In the genomic region with DNA sequence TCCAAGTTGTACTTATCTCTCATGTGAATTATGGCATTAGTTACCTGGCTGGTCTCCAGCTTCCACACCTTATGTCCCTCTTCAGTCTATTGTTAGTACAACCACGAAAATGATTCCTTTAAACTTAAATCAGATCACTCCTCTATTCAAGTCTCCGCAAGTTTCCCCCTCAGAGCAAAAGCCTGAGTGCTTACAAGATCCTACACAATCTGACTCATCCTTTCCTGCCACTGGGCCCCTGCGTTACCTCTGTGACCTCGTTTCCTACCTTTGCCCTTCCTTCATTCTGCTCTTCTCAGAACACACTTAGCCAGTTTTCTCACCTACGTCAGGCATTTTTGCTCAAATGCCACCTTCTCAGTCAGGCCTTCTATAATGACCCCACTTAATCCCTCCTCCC, we compare ENCODE assay signal across 11 cellular contexts. TPM values are rescaled to one million over a fixed set of nuclear protein-coding genes. Genes with fewer than 3 reads are reported as not detected.
A peak's percentile ranks its signal among the peaks of the same experiment; 100 is the strongest.
DNase-seq lines count a peak whose midpoint lies in the region; ATAC-seq and TF ChIP-seq lines count a peak whose summit lies in the region.
"Had no signal": no experiment of that assay in that cellular context is flagged by ENCODE, and none has a peak within 500 bp of the region (broad histone marks: within the 10 kb centered on the region; RNA-seq: fewer than 3 reads in every experiment).

No MANE protein-coding gene starts in this region.

- TF ChIP-seq CTCF in WTC11 (IDR thresholded peaks at IDR 0.05): no peak

- H3K36me3 Mint-ChIP-seq in WTC11: no peaks in the 10 kb centered on the region
- H3K36me3 Mint-ChIP-seq: naive thymus-derived CD4-positive, alpha-beta T cell had no signal

- H3K4me3 Mint-ChIP-seq in WTC11: no peak overlapping the region
- H3K4me3 Mint-ChIP-seq: naive thymus-derived CD4-positive, alpha-beta T cell had no signal

- CTCF ChIA-PET in WTC11 (lab: Charles Lee): no interaction called here

- ATAC-seq in HG03571 (IDR thresholded peaks at IDR 0.05; ENCODE audit: unreplicated experiment): no peak
- no peak for ATAC-seq in WTC11
- ATAC-seq: naive thymus-derived CD4-positive, alpha-beta T cell had no signal

- H3K27me3 Mint-ChIP-seq in WTC11 (ENCODE audit: low read depth): no peaks in the 10 kb centered on the region

- POLR2A ChIA-PET in WTC11 (lab: Charles Lee): no interaction called here

- peaks cover 17% of the 10 kb centered on the region; the same call in 1 of the 2 replicates for H3K9me3 Mint-ChIP-seq in WTC11
- H3K9me3 Mint-ChIP-seq: naive thymus-derived CD4-positive, alpha-beta T cell had no signal

- no peak overlapping the region for H3K27ac Mint-ChIP-seq in WTC11

- DNase-seq in stimulated activated CD4-positive, alpha-beta T cell treated with anti-CD3 and anti-CD28 coated beads, Interleukin-12 subunit alpha, Interleukin-12 subunit beta, amount 100 ng/mL, for 4 hours: peak; percentile 16
- no peak for DNase-seq in stimulated activated CD4-positive, alpha-beta T cell treated with anti-CD3 and anti-CD28 coated beads, Interleukin-4, amount 100 ng/mL, for 1 hour
- DNase-seq in activated effector memory CD4-positive, alpha-beta T cell treated with Interleukin-2 at 50 U/mL for 16 hours: peak; percentile 2
- DNase-seq in mucosa of gallbladder (ENCODE audit: low spot score) (peak; percentile 28), NOMO-1 (lab: John Stamatoyannopoulos, UW; ENCODE audit: unreplicated experiment in 2 of 2) (no peak), WTC11 (ENCODE audit: low spot score) (no peak), NCI-H345 treated with DMSO at 0.1 percent for 48 hours (lab: John Stamatoyannopoulos, UW; ENCODE audit: unreplicated experiment) (no peak)
- DNase-seq: NCI-H2171, spleen had no signal

- peaks cover 18% of the 10 kb centered on the region for H3K4me1 Mint-ChIP-seq in WTC11

TF ChIP-seq in WTC11, 78 proteins besides CTCF, POLR2A, EP300 and RAD21:
- TF ChIP-seq ZSCAN18 (CRISPR knock-in tag; IDR thresholded peaks at IDR 0.05): no peak
- TF ChIP-seq GRHL2 (CRISPR knock-in tag; IDR thresholded peaks at IDR 0.05; ENCODE audit: insufficient replicate concordance, severe bottlenecking): no peak
- TF ChIP-seq ZNF671 (CRISPR knock-in tag; IDR thresholded peaks at IDR 0.05): no peak
- TF ChIP-seq, protein P1, sequence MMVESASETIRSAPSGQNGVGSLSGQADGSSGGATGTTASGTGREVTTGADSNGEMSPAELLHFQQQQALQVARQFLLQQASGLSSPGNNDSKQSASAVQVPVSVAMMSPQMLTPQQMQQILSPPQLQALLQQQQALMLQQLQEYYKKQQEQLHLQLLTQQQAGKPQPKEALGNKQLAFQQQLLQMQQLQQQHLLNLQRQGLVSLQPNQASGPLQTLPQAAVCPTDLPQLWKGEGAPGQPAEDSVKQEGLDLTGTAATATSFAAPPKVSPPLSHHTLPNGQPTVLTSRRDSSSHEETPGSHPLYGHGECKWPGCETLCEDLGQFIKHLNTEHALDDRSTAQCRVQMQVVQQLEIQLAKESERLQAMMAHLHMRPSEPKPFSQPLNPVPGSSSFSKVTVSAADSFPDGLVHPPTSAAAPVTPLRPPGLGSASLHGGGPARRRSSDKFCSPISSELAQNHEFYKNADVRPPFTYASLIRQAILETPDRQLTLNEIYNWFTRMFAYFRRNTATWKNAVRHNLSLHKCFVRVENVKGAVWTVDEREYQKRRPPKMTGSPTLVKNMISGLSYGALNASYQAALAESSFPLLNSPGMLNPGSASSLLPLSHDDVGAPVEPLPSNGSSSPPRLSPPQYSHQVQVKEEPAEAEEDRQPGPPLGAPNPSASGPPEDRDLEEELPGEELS (CRISPR knock-in tag; IDR thresholded peaks at IDR 0.05): no peak
- TF ChIP-seq RELA (CRISPR knock-in tag; IDR thresholded peaks at IDR 0.05; ENCODE audit: borderline replicate concordance): no peak
- TF ChIP-seq NFATC4 (CRISPR knock-in tag; IDR thresholded peaks at IDR 0.05): no peak
- TF ChIP-seq ZNF219 (CRISPR knock-in tag; IDR thresholded peaks at IDR 0.05; ENCODE audit: borderline replicate concordance): no peak
- TF ChIP-seq FOXJ3 (CRISPR knock-in tag; IDR thresholded peaks at IDR 0.05; ENCODE audit: borderline replicate concordance): no peak
- no peak for TF ChIP-seq HMGXB4 (CRISPR knock-in tag; IDR thresholded peaks at IDR 0.05)
- TF ChIP-seq, protein P2, sequence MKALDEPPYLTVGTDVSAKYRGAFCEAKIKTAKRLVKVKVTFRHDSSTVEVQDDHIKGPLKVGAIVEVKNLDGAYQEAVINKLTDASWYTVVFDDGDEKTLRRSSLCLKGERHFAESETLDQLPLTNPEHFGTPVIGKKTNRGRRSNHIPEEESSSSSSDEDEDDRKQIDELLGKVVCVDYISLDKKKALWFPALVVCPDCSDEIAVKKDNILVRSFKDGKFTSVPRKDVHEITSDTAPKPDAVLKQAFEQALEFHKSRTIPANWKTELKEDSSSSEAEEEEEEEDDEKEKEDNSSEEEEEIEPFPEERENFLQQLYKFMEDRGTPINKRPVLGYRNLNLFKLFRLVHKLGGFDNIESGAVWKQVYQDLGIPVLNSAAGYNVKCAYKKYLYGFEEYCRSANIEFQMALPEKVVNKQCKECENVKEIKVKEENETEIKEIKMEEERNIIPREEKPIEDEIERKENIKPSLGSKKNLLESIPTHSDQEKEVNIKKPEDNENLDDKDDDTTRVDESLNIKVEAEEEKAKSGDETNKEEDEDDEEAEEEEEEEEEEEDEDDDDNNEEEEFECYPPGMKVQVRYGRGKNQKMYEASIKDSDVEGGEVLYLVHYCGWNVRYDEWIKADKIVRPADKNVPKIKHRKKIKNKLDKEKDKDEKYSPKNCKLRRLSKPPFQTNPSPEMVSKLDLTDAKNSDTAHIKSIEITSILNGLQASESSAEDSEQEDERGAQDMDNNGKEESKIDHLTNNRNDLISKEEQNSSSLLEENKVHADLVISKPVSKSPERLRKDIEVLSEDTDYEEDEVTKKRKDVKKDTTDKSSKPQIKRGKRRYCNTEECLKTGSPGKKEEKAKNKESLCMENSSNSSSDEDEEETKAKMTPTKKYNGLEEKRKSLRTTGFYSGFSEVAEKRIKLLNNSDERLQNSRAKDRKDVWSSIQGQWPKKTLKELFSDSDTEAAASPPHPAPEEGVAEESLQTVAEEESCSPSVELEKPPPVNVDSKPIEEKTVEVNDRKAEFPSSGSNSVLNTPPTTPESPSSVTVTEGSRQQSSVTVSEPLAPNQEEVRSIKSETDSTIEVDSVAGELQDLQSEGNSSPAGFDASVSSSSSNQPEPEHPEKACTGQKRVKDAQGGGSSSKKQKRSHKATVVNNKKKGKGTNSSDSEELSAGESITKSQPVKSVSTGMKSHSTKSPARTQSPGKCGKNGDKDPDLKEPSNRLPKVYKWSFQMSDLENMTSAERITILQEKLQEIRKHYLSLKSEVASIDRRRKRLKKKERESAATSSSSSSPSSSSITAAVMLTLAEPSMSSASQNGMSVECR (CRISPR knock-in tag; IDR thresholded peaks at IDR 0.05; ENCODE audit: borderline replicate concordance): no peak
- TF ChIP-seq SMAD3 (CRISPR knock-in tag; IDR thresholded peaks at IDR 0.05; ENCODE audit: borderline replicate concordance): no peak
- no peak for TF ChIP-seq RORB (CRISPR knock-in tag; IDR thresholded peaks at IDR 0.05)
- no peak for TF ChIP-seq ESRRA (CRISPR knock-in tag; IDR thresholded peaks at IDR 0.05; ENCODE audit: borderline replicate concordance)
- TF ChIP-seq TP53 (CRISPR knock-in tag; IDR thresholded peaks at IDR 0.05): no peak
- no peak for TF ChIP-seq CREB1 (CRISPR knock-in tag; IDR thresholded peaks at IDR 0.05)

RNA-seq across cellular contexts. Expression of gene GLIS3, which starts 45.1 kb away (rescaled TPM):
- total RNA-seq in mucosa of gallbladder: 120 TPM
- total RNA-seq in WTC11 (2021): 0.57 to 1.2 TPM (median 0.99 TPM) in 3 replicates

Comparison
In these comparisons a context has a peak if more than half of its experiments do, and no peak if none do; other contexts are left out.
1. DNase-seq: peak in stimulated activated CD4-positive, alpha-beta T cell treated with anti-CD3 and anti-CD28 coated beads, Interleukin-12 subunit alpha, Interleukin-12 subunit beta, amount 100 ng/mL, for 4 hours (single experiment), activated effector memory CD4-positive, alpha-beta T cell treated with Interleukin-2 at 50 U/mL for 16 hours (single experiment) and mucosa of gallbladder (single experiment); none in stimulated activated CD4-positive, alpha-beta T cell treated with anti-CD3 and anti-CD28 coated beads, Interleukin-4, amount 100 ng/mL, for 1 hour (single experiment), NOMO-1 (0 of 2), WTC11 (single experiment) and NCI-H345 treated with DMSO at 0.1 percent for 48 hours (single experiment).
2. RNA of gene GLIS3, which starts 45.1 kb away (total RNA-seq): 120 TPM in mucosa of gallbladder (single experiment); 0.57 to 1.2 TPM in WTC11; every median in the first group is over 10 times any median in the second.